36 cellular contexts compared by ENCODE assay signal in genomic region chr2:141869572-141869971, GRCh38.
"Had no signal": no experiment of that assay in that cellular context is flagged by ENCODE, and none has a peak within 500 bp of the region (broad histone marks: within the 10 kb centered on the region; RNA-seq: fewer than 3 reads in every experiment).

No MANE protein-coding gene starts in this region.

- ATAC-seq: activated CD8-positive, alpha-beta T cell treated with anti-CD3 and anti-CD28 coated beads for 36 hours; activated naive CD4-positive, alpha-beta T cell treated with anti-CD3 and anti-CD28 coated beads, Interleukin-2, amount 50 U/mL, for 72 hours; activated T-cell treated with anti-CD3 and anti-CD28 coated beads, Interleukin-2, amount 50 U/mL, for 4 hours; activated T-cell treated with anti-CD3 and anti-CD28 coated beads, Interleukin-2, amount 50 U/mL, for 72 hours; activated T-helper 17 cell treated with anti-CD3 and anti-CD28 coated beads, Interleukin-2, amount 50 U/mL, for 72 hours; body of pancreas had no signal

- H3K4me3 Mint-ChIP-seq: activated B cell treated with CpG ODN at 0.5 μM for 24 hours; activated CD4-positive, alpha-beta memory T cell treated with anti-CD3 and anti-CD28 coated beads for 36 hours; activated CD4-positive, alpha-beta T cell treated with anti-CD3 and anti-CD28 coated beads, Interleukin-2, amount 10 ng/mL, durations not matched to agents 24 days and 14 days; activated CD8-positive, alpha-beta T cell treated with anti-CD3 and anti-CD28 coated beads for 36 hours; activated naive CD4-positive, alpha-beta T cell treated with anti-CD3 and anti-CD28 coated beads for 36 hours; activated naive CD8-positive, alpha-beta T cell treated with anti-CD3 and anti-CD28 coated beads for 36 hours; activated T-cell treated with anti-CD3 and anti-CD28 coated beads, Interleukin-2, amount 50 U/mL, for 4 hours; activated T-cell treated with anti-CD3 and anti-CD28 coated beads, Interleukin-2, amount 50 U/mL, for 72 hours; activated T-helper 1 cell treated with anti-CD3 and anti-CD28 coated beads, Interleukin-12 subunit alpha, Interleukin-12 subunit beta, Interleukin-2, Interleukin-4 antibody, amounts not matched to agents 30 ng/mL and 10 ng/mL and 1 ng/mL, durations not matched to agents 14 hours and 24 hours and 36 hours; activated T-helper 17 cell treated with anti-CD3 and anti-CD28 coated beads, Interleukin-2, amount 50 U/mL, for 72 hours; T-helper 1 cell treated with Interleukin-12 subunit alpha and Interleukin-12 subunit beta and Interleukin-4 antibody, amounts not matched to agents 30 μg/mL and 1 μg/mL, for 36 hours; T-helper 2 cell treated with Interferon-gamma antibody and Interleukin-4, amounts not matched to agents 5 μg/mL and 100 μg/mL, for 36 hours had no signal

- H3K27ac ChIP-seq: adrenal gland, body of pancreas, brain microvascular endothelial cell, breast epithelium, VCaP had no signal

- H3K36me3 Mint-ChIP-seq: activated CD4-positive, alpha-beta memory T cell treated with anti-CD3 and anti-CD28 coated beads for 36 hours; activated naive CD4-positive, alpha-beta T cell treated with anti-CD3 and anti-CD28 coated beads, Interleukin-2, amount 50 U/mL, for 72 hours; activated naive CD8-positive, alpha-beta T cell treated with anti-CD3 and anti-CD28 coated beads for 36 hours had no signal

- FAIRE-seq: astrocyte, TTC549 had no signal

- H3K36me3 ChIP-seq: adrenal gland, brain microvascular endothelial cell, breast epithelium had no signal

- H3K27ac Mint-ChIP-seq: activated B cell treated with CpG ODN at 0.5 μM for 24 hours; activated CD4-positive, alpha-beta memory T cell treated with anti-CD3 and anti-CD28 coated beads for 36 hours; activated CD4-positive, alpha-beta T cell treated with anti-CD3 and anti-CD28 coated beads, Interleukin-2, amount 10 ng/mL, durations not matched to agents 24 days and 14 days; activated CD8-positive, alpha-beta T cell treated with anti-CD3 and anti-CD28 coated beads for 36 hours; activated naive CD4-positive, alpha-beta T cell treated with anti-CD3 and anti-CD28 coated beads for 36 hours; activated naive CD4-positive, alpha-beta T cell treated with anti-CD3 and anti-CD28 coated beads, Interleukin-2, amount 50 U/mL, for 72 hours; activated naive CD8-positive, alpha-beta T cell treated with anti-CD3 and anti-CD28 coated beads for 36 hours; activated T-cell treated with anti-CD3 and anti-CD28 coated beads, Interleukin-2, amount 50 U/mL, for 72 hours; activated T-helper 1 cell treated with anti-CD3 and anti-CD28 coated beads, Interleukin-12 subunit alpha, Interleukin-12 subunit beta, Interleukin-2, Interleukin-4 antibody, amounts not matched to agents 30 ng/mL and 10 ng/mL and 1 ng/mL, durations not matched to agents 14 hours and 24 hours and 36 hours; activated T-helper 17 cell treated with anti-CD3 and anti-CD28 coated beads, Interleukin-2, amount 50 U/mL, for 72 hours; T-helper 1 cell treated with Interleukin-12 subunit alpha and Interleukin-12 subunit beta and Interleukin-4 antibody, amounts not matched to agents 30 μg/mL and 1 μg/mL, for 36 hours; T-helper 2 cell treated with Interferon-gamma antibody and Interleukin-4, amounts not matched to agents 5 μg/mL and 100 μg/mL, for 36 hours had no signal

- H3K4me1 Mint-ChIP-seq: activated B cell treated with CpG ODN at 0.5 μM for 24 hours; activated CD4-positive, alpha-beta T cell treated with anti-CD3 and anti-CD28 coated beads, Interleukin-2, amount 10 ng/mL, durations not matched to agents 24 days and 14 days; activated naive CD8-positive, alpha-beta T cell treated with anti-CD3 and anti-CD28 coated beads for 36 hours; activated T-helper 17 cell treated with anti-CD3 and anti-CD28 coated beads, Interleukin-2, amount 50 U/mL, for 72 hours had no signal

- H3K27me3 ChIP-seq: adrenal gland, body of pancreas, brain microvascular endothelial cell, breast epithelium had no signal

- DNase-seq: activated B cell treated with CpG ODN at 0.5 μM for 24 hours; activated CD4-positive, alpha-beta memory T cell treated with anti-CD3 and anti-CD28 coated beads for 36 hours; activated CD4-positive, alpha-beta T cell treated with anti-CD3 and anti-CD28 coated beads for 4 hours; activated CD4-positive, alpha-beta T cell treated with anti-CD3 and anti-CD28 coated beads, Interleukin-2, amount 10 ng/mL, durations not matched to agents 24 days and 14 days; activated CD4-positive, alpha-beta T cell treated with anti-CD3 and anti-CD28 coated beads, Interleukin-2, amount 50 U/mL, for 1 hour; activated CD4-positive, alpha-beta T cell treated with anti-CD3 and anti-CD28 coated beads, Interleukin-2, amount 50 U/mL, for 4 hours; activated CD4-positive, CD25-positive, alpha-beta regulatory T cell treated with anti-CD3 and anti-CD28 coated beads, Interleukin-2, amount 50 U/mL, for 72 hours; activated CD8-positive, alpha-beta memory T cell treated with anti-CD3 and anti-CD28 coated beads, Interleukin-2, amount 50 U/mL, for 4 hours; activated CD8-positive, alpha-beta T cell treated with anti-CD3 and anti-CD28 coated beads for 36 hours; activated effector memory CD4-positive, alpha-beta T cell treated with anti-CD3 and anti-CD28 coated beads, Interleukin-2, amount 50 U/mL, for 16 hours; activated gamma-delta T cell treated with Interleukin-2 at 50 U/mL for 16 hours; activated naive CD4-positive, alpha-beta T cell; activated naive CD4-positive, alpha-beta T cell treated with anti-CD3 and anti-CD28 coated beads for 36 hours; activated naive CD4-positive, alpha-beta T cell treated with anti-CD3 and anti-CD28 coated beads, Interleukin-2, amount 50 U/mL, for 16 hours; activated naive CD8-positive, alpha-beta T cell treated with anti-CD3 and anti-CD28 coated beads for 36 hours; activated T-cell treated with anti-CD3 and anti-CD28 coated beads for 4 hours; activated T-cell treated with anti-CD3 and anti-CD28 coated beads, Interleukin-2, amount 50 U/mL, for 1 hour; activated T-cell treated with anti-CD3 and anti-CD28 coated beads, Interleukin-2, amount 50 U/mL, for 4 hours; activated T-cell treated with anti-CD3 and anti-CD28 coated beads, Interleukin-2, amount 50 U/mL, for 72 hours; adrenal gland; amniotic stem cell; aorta; body of pancreas; brain microvascular endothelial cell; central memory CD4-positive, alpha-beta T cell; T-helper 2 cell; T-helper 9 cell had no signal

- H3K27me3 Mint-ChIP-seq: activated B cell treated with CpG ODN at 0.5 μM for 24 hours; activated CD4-positive, alpha-beta memory T cell treated with anti-CD3 and anti-CD28 coated beads for 36 hours; activated CD4-positive, alpha-beta T cell treated with anti-CD3 and anti-CD28 coated beads, Interleukin-2, amount 10 ng/mL, durations not matched to agents 24 days and 14 days; activated CD8-positive, alpha-beta T cell treated with anti-CD3 and anti-CD28 coated beads for 36 hours; activated naive CD8-positive, alpha-beta T cell treated with anti-CD3 and anti-CD28 coated beads for 36 hours; activated T-helper 17 cell treated with anti-CD3 and anti-CD28 coated beads, Interleukin-2, amount 50 U/mL, for 72 hours had no signal

- H3K4me1 ChIP-seq: adrenal gland, body of pancreas, breast epithelium had no signal

- H3K4me3 ChIP-seq: adrenal gland, body of pancreas, breast epithelium had no signal

- H3K9me3 Mint-ChIP-seq: activated CD4-positive, alpha-beta T cell treated with anti-CD3 and anti-CD28 coated beads, Interleukin-2, amount 10 ng/mL, durations not matched to agents 24 days and 14 days had no signal
